In genomic region chr12:27523305-27523641, GRCh38 we compare ENCODE assay signal across 8 cellular contexts. TPM values are rescaled to one million over a fixed set of nuclear protein-coding genes. Genes with fewer than 3 reads are reported as not detected.
DNase-seq lines count a peak whose midpoint lies in the region; ATAC-seq, FAIRE-seq and TF ChIP-seq lines count a peak whose summit lies in the region.

No MANE protein-coding gene starts in this region.

- ATAC-seq in stimulated activated naive CD8-positive, alpha-beta T cell treated with anti-CD3 and anti-CD28 coated beads, Interleukin-15, Interleukin-2, amounts not matched to agents 100 U/mL and 50 U/mL, for 24 hours: no peak
- ATAC-seq in HG03280 (IDR thresholded peaks at IDR 0.05; ENCODE audit: unreplicated experiment) (peak; percentile 6), HepG2 (no peak), upper lobe of right lung (no peak), HG02973 (IDR thresholded peaks at IDR 0.05; ENCODE audit: unreplicated experiment) (no peak)
- ATAC-seq in activated naive CD8-positive, alpha-beta T cell treated with anti-CD3 and anti-CD28 coated beads, Interleukin-2, amount 10 ng/mL, durations not matched to agents 7 days and 5 days (ENCODE audit: low read depth): no peak

- FAIRE-seq in HepG2 (lab: Jason Lieb, UNC): no peak

- H3K9ac ChIP-seq in HepG2 (ENCODE audit: insufficient read depth, low read depth, low read length): peak overlapping the region; percentile 89

- peaks cover 30% of the 10 kb centered on the region for H3K79me2 ChIP-seq in HepG2 (ENCODE audit: insufficient read depth, low read length)

- intact Hi-C loops in HepG2 (cut with micrococcal nuclease; ENCODE audit: unreplicated experiment): loop anchor here (10.0 kb wide), 1 partner anchor 182 kb away; no protein-coding TSS in a partner anchor
- intact Hi-C loops in upper lobe of right lung (cut with DNase I): no loop called here

- H3K4me3 ChIP-seq in HepG2 (replicated peaks in 1 of 3; ENCODE audit: insufficient read depth in 1 of 3, low read depth in 2 of 3, low read length in 3 of 3) (peak overlapping the region; percentile 61 to 97 (median 93)), upper lobe of right lung (peak overlapping the region; percentile 81)

- H3K9me3 ChIP-seq in HepG2 (ENCODE audit: low read length) (no peaks in the 10 kb centered on the region), upper lobe of right lung (no peaks in the 10 kb centered on the region)

- H3K4me1 ChIP-seq in HepG2 (ENCODE audit: insufficient read depth, low read length) (peaks cover 33% of the 10 kb centered on the region), upper lobe of right lung (peaks cover 5% of the 10 kb centered on the region)

- CTCF ChIA-PET in HepG2 (lab: Yijun Ruan, JAX; ENCODE audit: low intra/inter-chr PET ratio, low total read pairs): no interaction called here

- peak overlapping the region; percentile 93 for H3K27ac Mint-ChIP-seq in stimulated activated naive CD8-positive, alpha-beta T cell treated with anti-CD3 and anti-CD28 coated beads, Interleukin-15, Interleukin-2, amounts not matched to agents 100 ng/mL and 50 ng/mL, for 24 hours
- peak overlapping the region; percentile 95 for H3K27ac Mint-ChIP-seq in activated naive CD8-positive, alpha-beta T cell treated with anti-CD3 and anti-CD28 coated beads, Interleukin-2, amount 10 ng/mL, durations not matched to agents 7 days and 5 days

- peaks cover 20% of the 10 kb centered on the region for H3K27me3 Mint-ChIP-seq in stimulated activated naive CD8-positive, alpha-beta T cell treated with anti-CD3 and anti-CD28 coated beads, Interleukin-15, Interleukin-2, amounts not matched to agents 100 ng/mL and 50 ng/mL, for 24 hours
- peaks cover 17% of the 10 kb centered on the region for H3K27me3 Mint-ChIP-seq in activated naive CD8-positive, alpha-beta T cell treated with anti-CD3 and anti-CD28 coated beads, Interleukin-2, amount 10 ng/mL, durations not matched to agents 7 days and 5 days

- H3K27me3 ChIP-seq in HepG2 (ENCODE audit: control insufficient read depth in 1 of 2, insufficient read depth in 2 of 2, low read length in 2 of 2) (no peaks in the 10 kb centered on the region; a peak in 1 of 5 replicates), upper lobe of right lung (no peaks in the 10 kb centered on the region)

- no peak for DNase-seq in stimulated activated naive CD8-positive, alpha-beta T cell treated with anti-CD3 and anti-CD28 coated beads, Interleukin-15, Interleukin-2, amounts not matched to agents 100 U/mL and 50 U/mL, for 24 hours
- DNase-seq in activated naive CD8-positive, alpha-beta T cell treated with anti-CD3 and anti-CD28 coated beads, Interleukin-2, amount 10 ng/mL, durations not matched to agents 7 days and 5 days: no peak
- DNase-seq in HepG2 (ENCODE audit: low spot score) (no peak), upper lobe of right lung (no peak), NCI-H146 (lab: John Stamatoyannopoulos, UW) (no peak)

- no peaks in the 10 kb centered on the region for H3K36me3 Mint-ChIP-seq in stimulated activated naive CD8-positive, alpha-beta T cell treated with anti-CD3 and anti-CD28 coated beads, Interleukin-15, Interleukin-2, amounts not matched to agents 100 ng/mL and 50 ng/mL, for 24 hours (ENCODE audit: low read depth)
- peaks cover 8% of the 10 kb centered on the region for H3K36me3 Mint-ChIP-seq in activated naive CD8-positive, alpha-beta T cell treated with anti-CD3 and anti-CD28 coated beads, Interleukin-2, amount 10 ng/mL, durations not matched to agents 7 days and 5 days

- H3K9me3 Mint-ChIP-seq in stimulated activated naive CD8-positive, alpha-beta T cell treated with anti-CD3 and anti-CD28 coated beads, Interleukin-15, Interleukin-2, amounts not matched to agents 100 ng/mL and 50 ng/mL, for 24 hours: no peaks in the 10 kb centered on the region
- no peaks in the 10 kb centered on the region for H3K9me3 Mint-ChIP-seq in activated naive CD8-positive, alpha-beta T cell treated with anti-CD3 and anti-CD28 coated beads, Interleukin-2, amount 10 ng/mL, durations not matched to agents 7 days and 5 days

- H3K27ac ChIP-seq in HepG2 (ENCODE audit: extremely low read length, insufficient read depth, low read length) (peak overlapping the region; percentile 82), upper lobe of right lung (peak overlapping the region; percentile 89)

- H3K36me3 ChIP-seq in HepG2 (replicated peaks in 1 of 2; ENCODE audit: control insufficient read depth in 1 of 2, insufficient read depth in 2 of 2, low read length in 2 of 2) (no peaks in the 10 kb centered on the region), upper lobe of right lung (no peaks in the 10 kb centered on the region)

- TF ChIP-seq RAD21 in HepG2 (CRISPR knock-in tag; IDR thresholded peaks at IDR 0.05): no peak

- no peaks in the 10 kb centered on the region for H4K20me1 ChIP-seq in HepG2 (ENCODE audit: insufficient read depth, low read length)

- H2AFZ ChIP-seq in HepG2 (ENCODE audit: low read length): peak overlapping the region; percentile 65

- TF ChIP-seq CTCF in HepG2 (CRISPR knock-in tag; IDR thresholded peaks at IDR 0.05) (no peak), upper lobe of right lung (IDR thresholded peaks at IDR 0.05) (no peak)

- TF ChIP-seq EP300 in HepG2 (IDR thresholded peaks at IDR 0.05; ENCODE audit: low read depth in 2 of 2, low read length in 2 of 2) (no peak), HepG2 (CRISPR knock-in tag; IDR thresholded peaks at IDR 0.05; ENCODE audit: borderline replicate concordance) (no peak)

- POLR2A ChIA-PET in activated naive CD8-positive, alpha-beta T cell treated with anti-CD3 and anti-CD28 coated beads, Interleukin-2, amount 10 ng/mL, durations not matched to agents 7 days and 5 days (lab: Charles Lee): interaction anchor here (1.1 to 2.0 kb wide), 5 partner anchors 9 to 87 kb away, joined by 3 to 12 read pairs (median 7); no protein-coding TSS in a partner anchor
- POLR2A ChIA-PET in HepG2 (lab: Yijun Ruan, JAX): interaction anchor here (0.6 to 2.9 kb wide), 10 partner anchors 16 to 186 kb away, joined by 3 to 65 read pairs (median 5); no protein-coding TSS in a partner anchor

- no peak for TF ChIP-seq POLR2A in HepG2 (IDR thresholded peaks at IDR 0.05; ENCODE audit: insufficient read depth in 1 of 2, low read depth in 2 of 2, low read length in 2 of 2)

- in situ Hi-C loops in HepG2 (cut with HindIII; ENCODE audit: extremely low pct_ligation_motif_present, low pct_unique_long_range_greater_than_20kb): no loop called here

- peak overlapping the region; percentile 93 for H3K4me2 ChIP-seq in HepG2 (ENCODE audit: low read depth, low read length)

- H3K4me3 Mint-ChIP-seq in stimulated activated naive CD8-positive, alpha-beta T cell treated with anti-CD3 and anti-CD28 coated beads, Interleukin-15, Interleukin-2, amounts not matched to agents 100 ng/mL and 50 ng/mL, for 24 hours: peak overlapping the region; percentile 93
- H3K4me3 Mint-ChIP-seq in activated naive CD8-positive, alpha-beta T cell treated with anti-CD3 and anti-CD28 coated beads, Interleukin-2, amount 10 ng/mL, durations not matched to agents 7 days and 5 days: peak overlapping the region; percentile 97

- BruUV-seq in HepG2 (replicated peaks; lab: Mats Ljungman, UMichigan): no TSS peak

- peaks cover 30% of the 10 kb centered on the region for H3K4me1 Mint-ChIP-seq in stimulated activated naive CD8-positive, alpha-beta T cell treated with anti-CD3 and anti-CD28 coated beads, Interleukin-15, Interleukin-2, amounts not matched to agents 100 ng/mL and 50 ng/mL, for 24 hours (ENCODE audit: low read depth)
- peaks cover 26% of the 10 kb centered on the region for H3K4me1 Mint-ChIP-seq in activated naive CD8-positive, alpha-beta T cell treated with anti-CD3 and anti-CD28 coated beads, Interleukin-2, amount 10 ng/mL, durations not matched to agents 7 days and 5 days

- WGBS in HepG2 (ENCODE audit: low lambda C conversion rate): 4% methylated on average over 6 of the region's 6 CpGs

RNA-seq across cellular contexts. Expression of gene PPFIBP1, which starts 0.7 kb away (rescaled TPM):
- total RNA-seq in activated naive CD8-positive, alpha-beta T cell treated with anti-CD3 and anti-CD28 coated beads, Interleukin-2, amount 10 ng/mL, durations not matched to agents 7 days and 5 days: 10 to 100 TPM; 14.6 to 18.2 TPM
- total RNA-seq in HepG2 (2016; rRNA removed; fragmentation: Illumina TruSeq; extraction: Trizol): 21.8 and 32.0 TPM in 2 replicates
- total RNA-seq in HepG2 (2016; cell fraction: cytosol; rRNA removed; fragmentation: Illumina TruSeq; extraction: Trizol; ENCODE audit: low read depth): 6.2 and 6.4 TPM in 2 replicates
- 21.0 and 26.5 TPM in 2 replicates for total RNA-seq in HepG2 (2016; cell fraction: insoluble cytoplasmic fraction; rRNA removed; fragmentation: Illumina TruSeq; extraction: Trizol)
- total RNA-seq in HepG2 (2016; cell fraction: membrane; rRNA removed; fragmentation: Illumina TruSeq; extraction: Trizol): 8.1 and 10.1 TPM in 2 replicates
- 35.3 and 36.6 TPM in 2 replicates for total RNA-seq in HepG2 (2016; cell fraction: nucleus; rRNA removed; fragmentation: Illumina TruSeq; extraction: Trizol)
- polyA plus RNA-seq in HepG2 (2011; rRNA removed): 16.2 and 19.6 TPM in 2 replicates
- polyA plus RNA-seq in HepG2 (2011; cell fraction: cytosol; rRNA removed): 6.6 and 10.3 TPM in 2 replicates
- polyA plus RNA-seq in HepG2 (2011; cell fraction: nucleus; rRNA removed): 19.9 and 28.8 TPM in 2 replicates
- polyA plus RNA-seq in HepG2 (2012): 14.4 and 17.5 TPM in 2 replicates
- 0.42 and 0.76 TPM in 2 replicates for polyA plus RNA-seq in HepG2 (2016; cell fraction: cytosol; fragmentation: Illumina TruSeq; extraction: Trizol; ENCODE audit: low read depth)
- polyA plus RNA-seq in HepG2 (2016; cell fraction: insoluble cytoplasmic fraction; fragmentation: Illumina TruSeq; extraction: Trizol; ENCODE audit: low read depth): 13.2 and 13.8 TPM in 2 replicates
- polyA plus RNA-seq in HepG2 (2016; cell fraction: membrane; fragmentation: Illumina TruSeq; extraction: Trizol; ENCODE audit: low read depth): 1.9 and 2.3 TPM in 2 replicates
- 21.9 and 25.0 TPM in 2 replicates for polyA plus RNA-seq in HepG2 (2016; cell fraction: nucleus; fragmentation: Illumina TruSeq; extraction: Trizol; ENCODE audit: insufficient read depth, low read depth)
- 18.5 and 40.1 TPM in 2 replicates for polyA minus RNA-seq in HepG2 (2011; rRNA and poly(A)+ RNA removed; ENCODE audit: low replicate concordance)
- polyA minus RNA-seq in HepG2 (2011; cell fraction: cytosol; rRNA and poly(A)+ RNA removed): 15.6 and 16.2 TPM in 2 replicates
- 89.9 and 122 TPM in 2 replicates for polyA minus RNA-seq in HepG2 (2011; cell fraction: nucleus; rRNA and poly(A)+ RNA removed)
- total RNA-seq in upper lobe of right lung: 136 TPM
